Comparison of ENCODE assay signal across 8 cellular contexts in genomic region chr6:116536216-116536621, GRCh38. TPM values are rescaled to one million over a fixed set of nuclear protein-coding genes. Genes with fewer than 3 reads are reported as not detected.
A peak's percentile ranks its signal among the peaks of the same experiment; 100 is the strongest.
DNase-seq lines count a peak whose midpoint lies in the region; ATAC-seq and TF ChIP-seq lines count a peak whose summit lies in the region.

No MANE protein-coding gene starts in this region.

- H3K4me3 Mint-ChIP-seq in naive B cell: no peak overlapping the region

- H3K27me3 Mint-ChIP-seq in naive B cell: peaks cover 10 to 26% (median 11%) of the 10 kb centered on the region in 3 donors

- H3K4me3 ChIP-seq in LNCaP clone FGC (ENCODE audit: low read depth, low read length): no peak overlapping the region

- ATAC-seq in GM18868 (IDR thresholded peaks at IDR 0.05; ENCODE audit: unreplicated experiment) (peak; percentile 61), SK-N-SH treated with all-trans-retinoic acid at 6 μM for 48 hours (peak; percentile 84), naive B cell (ENCODE audit: low read depth in 2 of 2) (peak; percentile 40 to 64)

- peak overlapping the region in 1 of 6 donors; percentile 42 for H3K27ac Mint-ChIP-seq in naive B cell

- TF ChIP-seq CTCF in LNCaP clone FGC (IDR thresholded peaks at IDR 0.05; ENCODE audit: control insufficient read depth, extremely low read depth, insufficient read depth): peak; percentile 64

- H3K36me3 Mint-ChIP-seq in naive B cell: no peaks in the 10 kb centered on the region

- peak; percentile 16 for DNase-seq in COR-L47 (lab: John Stamatoyannopoulos, UW)
- DNase-seq in LNCaP clone FGC (ENCODE audit: low read depth): no peak
- peak; percentile 65 for DNase-seq in epidermal melanocyte (ENCODE audit: insufficient read length, low spot score)
- DNase-seq in naive B cell: peak; percentile 51
- no peak for DNase-seq in activated effector memory CD4-positive, alpha-beta T cell treated with anti-CD3 and anti-CD28 coated beads, Interleukin-2, amount 50 U/mL, for 16 hours
- DNase-seq in stimulated activated CD4-positive, alpha-beta T cell treated with anti-CD3 and anti-CD28 coated beads, Interleukin-15, amount 100 ng/mL, for 24 hours: no peak

- H3K4me1 Mint-ChIP-seq in naive B cell: peaks cover 0 to 7% (median 5%) of the 10 kb centered on the region in 3 donors

- H3K9me3 Mint-ChIP-seq in naive B cell: no peaks in the 10 kb centered on the region

TF ChIP-seq in SK-N-SH treated with all-trans-retinoic acid at 6 μM for 48 hours, 23 proteins besides CTCF, POLR2A, EP300 and RAD21:
- TF ChIP-seq ESRRG (CRISPR knock-in tag; IDR thresholded peaks at IDR 0.05) (no peak), ARNTL (CRISPR knock-in tag; IDR thresholded peaks at IDR 0.05; ENCODE audit: borderline replicate concordance, low read depth) (no peak), PPARA (CRISPR knock-in tag; IDR thresholded peaks at IDR 0.05; ENCODE audit: borderline replicate concordance) (no peak), TOX (CRISPR knock-in tag; IDR thresholded peaks at IDR 0.05; ENCODE audit: borderline replicate concordance) (no peak), TSHZ2 (CRISPR knock-in tag; IDR thresholded peaks at IDR 0.05) (no peak), ZNF8 (CRISPR knock-in tag; IDR thresholded peaks at IDR 0.05) (no peak), ZNF565 (CRISPR knock-in tag; conservative IDR thresholded peaks at IDR 0.05; ENCODE audit: low read depth) (no peak), TCF4 (CRISPR knock-in tag; IDR thresholded peaks at IDR 0.05; ENCODE audit: borderline replicate concordance) (no peak), SNAI2 (CRISPR knock-in tag; IDR thresholded peaks at IDR 0.05) (no peak), ZFP30 (CRISPR knock-in tag; IDR thresholded peaks at IDR 0.05) (no peak), ZNF70 (CRISPR knock-in tag; IDR thresholded peaks at IDR 0.05) (no peak), ZFP3 (CRISPR knock-in tag; IDR thresholded peaks at IDR 0.05) (no peak), ZC3H10 (CRISPR knock-in tag; IDR thresholded peaks at IDR 0.05) (no peak), PATZ1 (CRISPR knock-in tag; IDR thresholded peaks at IDR 0.05; ENCODE audit: borderline replicate concordance) (no peak), CSDC2 (CRISPR knock-in tag; IDR thresholded peaks at IDR 0.05) (no peak)
- TF ChIP-seq, protein P1, sequence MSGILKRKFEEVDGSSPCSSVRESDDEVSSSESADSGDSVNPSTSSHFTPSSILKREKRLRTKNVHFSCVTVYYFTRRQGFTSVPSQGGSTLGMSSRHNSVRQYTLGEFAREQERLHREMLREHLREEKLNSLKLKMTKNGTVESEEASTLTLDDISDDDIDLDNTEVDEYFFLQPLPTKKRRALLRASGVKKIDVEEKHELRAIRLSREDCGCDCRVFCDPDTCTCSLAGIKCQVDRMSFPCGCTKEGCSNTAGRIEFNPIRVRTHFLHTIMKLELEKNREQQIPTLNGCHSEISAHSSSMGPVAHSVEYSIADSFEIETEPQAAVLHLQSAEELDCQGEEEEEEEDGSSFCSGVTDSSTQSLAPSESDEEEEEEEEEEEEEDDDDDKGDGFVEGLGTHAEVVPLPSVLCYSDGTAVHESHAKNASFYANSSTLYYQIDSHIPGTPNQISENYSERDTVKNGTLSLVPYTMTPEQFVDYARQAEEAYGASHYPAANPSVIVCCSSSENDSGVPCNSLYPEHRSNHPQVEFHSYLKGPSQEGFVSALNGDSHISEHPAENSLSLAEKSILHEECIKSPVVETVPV (CRISPR knock-in tag; IDR thresholded peaks at IDR 0.05): no peak

RNA-seq across cellular contexts. Expression of gene TRAPPC3L, which starts 9.3 kb away (rescaled TPM):
- polyA plus RNA-seq in naive B cell (ENCODE audit: low read depth in 6 of 6): under 1 TPM in 3 of 6 donors, not detected in 3; 0.24 to 0.84 (median 0.38) TPM

RNA-seq across cellular contexts. Expression of gene CALHM4, which starts 17.3 kb away (rescaled TPM):
- under 1 TPM in 1 of 6 donors, not detected in 5; 0.32 TPM for polyA plus RNA-seq in naive B cell (ENCODE audit: low read depth in 6 of 6)

RNA-seq across cellular contexts. Expression of gene CALHM5, which starts 24.8 kb away (rescaled TPM):
- not detected for polyA plus RNA-seq in naive B cell (ENCODE audit: low read depth in 6 of 6)

RNA-seq across cellular contexts. Expression of gene RWDD1, which starts 35.1 kb away (rescaled TPM):
- 10 to 100 TPM; 39.7 to 61.6 (median 49.7) TPM for polyA plus RNA-seq in naive B cell (ENCODE audit: low read depth in 6 of 6)

Comparison
In these comparisons a context has a peak if more than half of its experiments do, and no peak if none do; other contexts are left out.
1. DNase-seq: peak in COR-L47 (single experiment), epidermal melanocyte (single experiment) and naive B cell (single experiment); none in LNCaP clone FGC (single experiment), activated effector memory CD4-positive, alpha-beta T cell treated with anti-CD3 and anti-CD28 coated beads, Interleukin-2, amount 50 U/mL, for 16 hours (single experiment) and stimulated activated CD4-positive, alpha-beta T cell treated with anti-CD3 and anti-CD28 coated beads, Interleukin-15, amount 100 ng/mL, for 24 hours (single experiment).
2. Peak in every context shown above with its lines, with median percentiles within 50 percentile points of each other: ATAC-seq.